8 cellular contexts compared by ENCODE assay signal in genomic region chr10:69087600-69088470, GRCh38. TPM values are rescaled to one million over a fixed set of nuclear protein-coding genes. Genes with fewer than 3 reads are reported as not detected.
A peak's percentile ranks its signal among the peaks of the same experiment; 100 is the strongest.
DNase-seq lines count a peak whose midpoint lies in the region; ATAC-seq and FAIRE-seq lines count a peak whose summit lies in the region.

SRGN (plus strand) TSS chr10:69088103; CDS start chr10:69088158, 55 bp downstream.

- H3K4me1 Mint-ChIP-seq in activated CD4-positive, alpha-beta T cell treated with anti-CD3 and anti-CD28 coated beads, Interleukin-2, amount 10 ng/mL, durations not matched to agents 7 days and 5 days: peaks cover 60% of the 10 kb centered on the region

- ATAC-seq in GM19452 (IDR thresholded peaks at IDR 0.05; ENCODE audit: unreplicated experiment): peak; percentile 46

- H3K9me3 Mint-ChIP-seq in activated CD4-positive, alpha-beta T cell treated with anti-CD3 and anti-CD28 coated beads, Interleukin-2, amount 10 ng/mL, durations not matched to agents 7 days and 5 days: no peaks in the 10 kb centered on the region

- CTCF ChIA-PET in activated CD4-positive, alpha-beta T cell treated with anti-CD3 and anti-CD28 coated beads, Interleukin-2, amount 10 ng/mL, durations not matched to agents 7 days and 5 days (lab: Charles Lee): interaction anchor here (0.8 to 1.5 kb wide), 5 partner anchors 22 to 99 kb away, joined by 3 to 5 read pairs (median 3); partner anchors contain the start of gene KIFBP

- POLR2A ChIA-PET in activated CD4-positive, alpha-beta T cell treated with anti-CD3 and anti-CD28 coated beads, Interleukin-2, amount 10 ng/mL, durations not matched to agents 7 days and 5 days (lab: Charles Lee): interaction anchor here (0.6 to 1.5 kb wide), 3 partner anchors 33 to 42 kb away, joined by 3 to 5 read pairs (median 5); no protein-coding TSS in a partner anchor

- H3K27ac Mint-ChIP-seq in activated CD4-positive, alpha-beta T cell treated with anti-CD3 and anti-CD28 coated beads, Interleukin-2, amount 10 ng/mL, durations not matched to agents 7 days and 5 days: peak within 1 kb of the TSS; percentile 97

- no peaks in the 10 kb centered on the region for H3K27me3 Mint-ChIP-seq in activated CD4-positive, alpha-beta T cell treated with anti-CD3 and anti-CD28 coated beads, Interleukin-2, amount 10 ng/mL, durations not matched to agents 7 days and 5 days

- peak; percentile 52 for DNase-seq in AG08395 (ENCODE audit: low spot score)
- peak; percentile 65 for DNase-seq in HTR-8/SVneo (ENCODE audit: insufficient read length, low spot score)
- peak; percentile 90 for DNase-seq in activated CD4-positive, alpha-beta T cell treated with anti-CD3 and anti-CD28 coated beads, Interleukin-2, amount 10 ng/mL, durations not matched to agents 7 days and 5 days
- peak; percentile 27 for DNase-seq in dedifferentiated amniotic fluid mesenchymal stem cell (ENCODE audit: extremely low spot score)
- DNase-seq in mucosa of gallbladder (ENCODE audit: low spot score): peak; percentile 82
- DNase-seq in stimulated activated naive CD4-positive, alpha-beta T cell treated with Interleukin-2 at 50 U/mL for 16 hours (lab: John Stamatoyannopoulos, UW): peak; percentile 75
- DNase-seq in DMS153 (lab: John Stamatoyannopoulos, UW): no peak

- H3K36me3 Mint-ChIP-seq in activated CD4-positive, alpha-beta T cell treated with anti-CD3 and anti-CD28 coated beads, Interleukin-2, amount 10 ng/mL, durations not matched to agents 7 days and 5 days (ENCODE audit: low read depth): peaks cover 22% of the 10 kb centered on the region

- FAIRE-seq in HTR-8/SVneo (lab: Jason Lieb, UNC): no peak

- peak within 1 kb of the TSS; percentile 90 for H3K4me3 Mint-ChIP-seq in activated CD4-positive, alpha-beta T cell treated with anti-CD3 and anti-CD28 coated beads, Interleukin-2, amount 10 ng/mL, durations not matched to agents 7 days and 5 days

RNA-seq across cellular contexts. Expression of gene SRGN, which starts in this region (rescaled TPM):
- 100 to 1,000 TPM; 174 to 192 TPM for total RNA-seq in activated CD4-positive, alpha-beta T cell treated with anti-CD3 and anti-CD28 coated beads, Interleukin-2, amount 10 ng/mL, durations not matched to agents 7 days and 5 days
- total RNA-seq in mucosa of gallbladder: 91.4 TPM
